In genomic region chr6:87237804-87238203, GRCh38 we compare ENCODE assay signal across 8 cellular contexts.
A peak's percentile ranks its signal among the peaks of the same experiment; 100 is the strongest.
DNase-seq lines count a peak whose midpoint lies in the region; ATAC-seq, FAIRE-seq and TF ChIP-seq lines count a peak whose summit lies in the region.

No MANE protein-coding gene starts in this region.

- no peak overlapping the region for H3K4me3 ChIP-seq in CD4-positive, CD25-positive, alpha-beta regulatory T cell (ENCODE audit: low read depth, low read length)
- no peak overlapping the region for H3K4me3 ChIP-seq in SK-N-SH (ENCODE audit: low read depth in 2 of 2, low read length in 1 of 2)

- no peak overlapping the region for H3K27ac ChIP-seq in CD4-positive, CD25-positive, alpha-beta regulatory T cell (ENCODE audit: insufficient read depth, low read length, poor library complexity, severe bottlenecking)
- H3K27ac ChIP-seq in H9 (ENCODE audit: insufficient read length, low read depth, low read length) (no peak overlapping the region), SK-N-SH (ENCODE audit: low read depth in 2 of 2, low read length in 1 of 2) (no peak overlapping the region)

- no peaks in the 10 kb centered on the region for H3K9me3 ChIP-seq in CD4-positive, CD25-positive, alpha-beta regulatory T cell (ENCODE audit: control insufficient read depth in 2 of 2, low read length in 2 of 2)
- H3K9me3 ChIP-seq in H9 (ENCODE audit: control insufficient read depth, low read depth, low read length) (no peaks in the 10 kb centered on the region), SK-N-SH (no peaks in the 10 kb centered on the region)

- peak in 2 of 3 donors; percentile 28 to 38 for DNase-seq in CD4-positive, CD25-positive, alpha-beta regulatory T cell
- DNase-seq in H9: no peak
- peak; percentile 51 for DNase-seq in SK-N-SH
- DNase-seq in frontal cortex (ENCODE audit: low spot score in 2 of 2): peak; percentile 24 to 35
- peak; percentile 13 for DNase-seq in stromal cell of bone marrow (ENCODE audit: low read depth)
- DNase-seq in T-helper 2 cell treated with Interferon-gamma antibody and Interleukin-4, amounts not matched to agents 5 μg/mL and 100 μg/mL, for 36 hours (ENCODE audit: low spot score): no peak
- no peak for DNase-seq in stimulated activated CD4-positive, alpha-beta T cell treated with anti-CD3 and anti-CD28 coated beads, Interleukin-15, amount 100 ng/mL, for 24 hours

- peaks cover 14% of the 10 kb centered on the region for H3K36me3 Mint-ChIP-seq in CD4-positive, CD25-positive, alpha-beta regulatory T cell
- H3K36me3 Mint-ChIP-seq in H9 (ENCODE audit: insufficient read depth in 1 of 3, low read depth in 3 of 3): peaks cover 35 to 63% (median 58%) of the 10 kb centered on the region in 3 experiments
- peaks cover 40% of the 10 kb centered on the region for H3K36me3 Mint-ChIP-seq in T-helper 2 cell treated with Interferon-gamma antibody and Interleukin-4, amounts not matched to agents 5 μg/mL and 100 μg/mL, for 36 hours (ENCODE audit: low read depth)

- no peak overlapping the region for H2BK120ac ChIP-seq in H9 (ENCODE audit: low read depth, low read length, poor library complexity, severe bottlenecking)

- H3K27me3 Mint-ChIP-seq in CD4-positive, CD25-positive, alpha-beta regulatory T cell: no peaks in the 10 kb centered on the region
- H3K27me3 Mint-ChIP-seq in H9 (ENCODE audit: low read depth): no peaks in the 10 kb centered on the region
- no peaks in the 10 kb centered on the region for H3K27me3 Mint-ChIP-seq in T-helper 2 cell treated with Interferon-gamma antibody and Interleukin-4, amounts not matched to agents 5 μg/mL and 100 μg/mL, for 36 hours (ENCODE audit: low read depth)

- H3K9ac ChIP-seq in H9 (ENCODE audit: extremely low read depth, insufficient read length, low read length) (no peak overlapping the region), SK-N-SH (no peak overlapping the region)

- no peaks in the 10 kb centered on the region for H4K20me1 ChIP-seq in H9 (ENCODE audit: control insufficient read depth, insufficient read depth, insufficient read length)
- peaks cover 4% of the 10 kb centered on the region; the same call in 1 of the 2 replicates for H4K20me1 ChIP-seq in SK-N-SH (ENCODE audit: insufficient read depth)

- no peak overlapping the region for H3K4ac ChIP-seq in H9 (ENCODE audit: low read depth, low read length)

- H3K27me3 ChIP-seq in CD4-positive, CD25-positive, alpha-beta regulatory T cell (ENCODE audit: control insufficient read depth, insufficient read depth, low read length): no peaks in the 10 kb centered on the region
- H3K27me3 ChIP-seq in H9 (ENCODE audit: insufficient read depth, low read length) (no peaks in the 10 kb centered on the region), SK-N-SH (ENCODE audit: insufficient read depth) (no peaks in the 10 kb centered on the region)

- H3K56ac ChIP-seq in H9 (ENCODE audit: insufficient read length, low read depth, low read length): no peak overlapping the region

- no peaks in the 10 kb centered on the region for H3K23me2 ChIP-seq in H9 (ENCODE audit: insufficient read length, low read depth, low read length, poor library complexity, severe bottlenecking)

- no peaks in the 10 kb centered on the region for H3K9me2 ChIP-seq in SK-N-SH

- no peak overlapping the region for H3K14ac ChIP-seq in H9 (ENCODE audit: insufficient read depth, low read length)

- no peak overlapping the region for H4K5ac ChIP-seq in H9 (ENCODE audit: insufficient read length, low read depth, low read length)

- H3K4me1 Mint-ChIP-seq in CD4-positive, CD25-positive, alpha-beta regulatory T cell: peaks cover 6 to 19% (median 10%) of the 10 kb centered on the region in 4 donors
- no peaks in the 10 kb centered on the region for H3K4me1 Mint-ChIP-seq in H9
- peaks cover 9% of the 10 kb centered on the region for H3K4me1 Mint-ChIP-seq in T-helper 2 cell treated with Interferon-gamma antibody and Interleukin-4, amounts not matched to agents 5 μg/mL and 100 μg/mL, for 36 hours (ENCODE audit: low read depth)

- FAIRE-seq in frontal cortex (lab: Jason Lieb, UNC): peak; percentile 37

- CTCF ChIA-PET in SK-N-SH (lab: Yijun Ruan, JAX): interaction anchor here (0.8 to 1.6 kb wide), 4 partner anchors 9 to 99 kb away, joined by 3 to 6 read pairs (median 4); no protein-coding TSS in a partner anchor

- H3F3A ChIP-seq in SK-N-SH (replicated peaks; ENCODE audit: insufficient read depth): peaks cover 25% of the 10 kb centered on the region

- H3K18ac ChIP-seq in H9 (ENCODE audit: insufficient read length, low read depth, low read length): no peak overlapping the region

- H3K27ac Mint-ChIP-seq in CD4-positive, CD25-positive, alpha-beta regulatory T cell: no peak overlapping the region
- no peak overlapping the region for H3K27ac Mint-ChIP-seq in H9
- H3K27ac Mint-ChIP-seq in T-helper 2 cell treated with Interferon-gamma antibody and Interleukin-4, amounts not matched to agents 5 μg/mL and 100 μg/mL, for 36 hours: no peak overlapping the region

- no peak overlapping the region for H2BK12ac ChIP-seq in H9 (ENCODE audit: insufficient read length, low read depth, low read length)

- H3K23ac ChIP-seq in H9 (ENCODE audit: insufficient read length, low read depth, low read length): no peak overlapping the region

- H4K91ac ChIP-seq in H9 (ENCODE audit: insufficient read length, low read depth, low read length): no peak overlapping the region

- H2AFZ ChIP-seq in H9 (ENCODE audit: low read length) (no peak overlapping the region), SK-N-SH (ENCODE audit: low read depth) (no peak overlapping the region)

- peaks cover 33% of the 10 kb centered on the region for H3K36me3 ChIP-seq in CD4-positive, CD25-positive, alpha-beta regulatory T cell (ENCODE audit: control insufficient read depth, insufficient read depth, low read length)
- H3K36me3 ChIP-seq in SK-N-SH (replicated peaks in 1 of 2; ENCODE audit: control insufficient read depth in 1 of 2, insufficient read depth in 2 of 2, low read length in 1 of 2): peaks cover 28 to 47% of the 10 kb centered on the region in 2 experiments

- H3T11ph ChIP-seq in H9 (ENCODE audit: low read length): no peak overlapping the region

- no peaks in the 10 kb centered on the region for H3K9me3 Mint-ChIP-seq in CD4-positive, CD25-positive, alpha-beta regulatory T cell
- H3K9me3 Mint-ChIP-seq in H9: peaks cover 7 to 16% of the 10 kb centered on the region in 2 experiments; a peak in 4 of 5 replicates
- no peaks in the 10 kb centered on the region for H3K9me3 Mint-ChIP-seq in T-helper 2 cell treated with Interferon-gamma antibody and Interleukin-4, amounts not matched to agents 5 μg/mL and 100 μg/mL, for 36 hours

- no peak overlapping the region for H4K8ac ChIP-seq in H9 (replicated peaks; ENCODE audit: insufficient read length, low read depth, low read length)

- peak in 1 of 2 donors; percentile 50 for ATAC-seq in CD4-positive, CD25-positive, alpha-beta regulatory T cell (ENCODE audit: low read depth in 2 of 2)
- no peak for ATAC-seq in HG02852 (IDR thresholded peaks at IDR 0.05; ENCODE audit: unreplicated experiment)

- TF ChIP-seq CTCF in H9 (conservative IDR thresholded peaks at IDR 0.05) (peak; percentile 61), SK-N-SH (IDR thresholded peaks at IDR 0.05) (peak; percentile 75)

- no peak overlapping the region for H2BK20ac ChIP-seq in H9 (ENCODE audit: low read depth, low read length, poor library complexity, severe bottlenecking)

- H2BK5ac ChIP-seq in H9 (ENCODE audit: insufficient read length, low read length): no peak overlapping the region

- H3K4me3 Mint-ChIP-seq in CD4-positive, CD25-positive, alpha-beta regulatory T cell: no peak overlapping the region
- H3K4me3 Mint-ChIP-seq in H9: no peak overlapping the region
- H3K4me3 Mint-ChIP-seq in T-helper 2 cell treated with Interferon-gamma antibody and Interleukin-4, amounts not matched to agents 5 μg/mL and 100 μg/mL, for 36 hours: no peak overlapping the region

- no peaks in the 10 kb centered on the region for H3K79me1 ChIP-seq in H9 (ENCODE audit: insufficient read depth, low read depth, low read length, poor library complexity, severe bottlenecking)

- POLR2A ChIA-PET in SK-N-SH (lab: Yijun Ruan, JAX): no interaction called here

- H2BK15ac ChIP-seq in H9 (ENCODE audit: low read depth, low read length): no peak overlapping the region

- no peak overlapping the region for H2AK5ac ChIP-seq in H9 (ENCODE audit: insufficient read length, low read length)

- peaks cover 5% of the 10 kb centered on the region; the same call in 1 of the 2 replicates for H3K79me2 ChIP-seq in H9 (ENCODE audit: insufficient read depth, low read length)
- H3K79me2 ChIP-seq in SK-N-SH (ENCODE audit: insufficient read depth): peaks cover 30% of the 10 kb centered on the region

- H3K4me1 ChIP-seq in CD4-positive, CD25-positive, alpha-beta regulatory T cell (ENCODE audit: control insufficient read depth, insufficient read depth, low read length, poor library complexity, severe bottlenecking): no peaks in the 10 kb centered on the region
- H3K4me1 ChIP-seq in H9 (ENCODE audit: insufficient read depth, low read length) (no peaks in the 10 kb centered on the region), SK-N-SH (ENCODE audit: control insufficient read depth in 1 of 2, insufficient read depth in 2 of 2, low read depth in 1 of 2, low read length in 1 of 2) (no peaks in the 10 kb centered on the region)

- TF ChIP-seq RAD21 in SK-N-SH (IDR thresholded peaks at IDR 0.05; ENCODE audit: low read length): peak; percentile 50

- TF ChIP-seq EP300 in SK-N-SH (IDR thresholded peaks at IDR 0.05; ENCODE audit: borderline replicate concordance in 1 of 2, low read depth in 1 of 2, low read length in 1 of 2): no peak

- H3K4me2 ChIP-seq in H9 (ENCODE audit: insufficient read depth, insufficient read length, low read length): no peak overlapping the region
- no peak overlapping the region for H3K4me2 ChIP-seq in SK-N-SH

TF ChIP-seq in SK-N-SH, 30 proteins besides CTCF, POLR2A, EP300 and RAD21:
- no peak for TF ChIP-seq NFIC (IDR thresholded peaks at IDR 0.05; ENCODE audit: borderline replicate concordance)
- TF ChIP-seq FOXJ3 (CRISPR knock-in tag; IDR thresholded peaks at IDR 0.05): no peak
- TF ChIP-seq, protein P1, sequence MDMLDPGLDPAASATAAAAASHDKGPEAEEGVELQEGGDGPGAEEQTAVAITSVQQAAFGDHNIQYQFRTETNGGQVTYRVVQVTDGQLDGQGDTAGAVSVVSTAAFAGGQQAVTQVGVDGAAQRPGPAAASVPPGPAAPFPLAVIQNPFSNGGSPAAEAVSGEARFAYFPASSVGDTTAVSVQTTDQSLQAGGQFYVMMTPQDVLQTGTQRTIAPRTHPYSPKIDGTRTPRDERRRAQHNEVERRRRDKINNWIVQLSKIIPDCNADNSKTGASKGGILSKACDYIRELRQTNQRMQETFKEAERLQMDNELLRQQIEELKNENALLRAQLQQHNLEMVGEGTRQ (IDR thresholded peaks at IDR 0.05; ENCODE audit: borderline replicate concordance, low read depth, low read length): no peak
- peak; percentile 21; the same call in 1 of the 2 replicates for TF ChIP-seq ELF1 (IDR thresholded peaks at IDR 0.05)
- no peak for TF ChIP-seq MEF2A (IDR thresholded peaks at IDR 0.05; ENCODE audit: borderline replicate concordance, low read depth)
- TF ChIP-seq SMC3 (IDR thresholded peaks at IDR 0.05; ENCODE audit: low read depth, low read length): peak; percentile 26; the same call in 1 of the 2 replicates
- TF ChIP-seq GABPA (IDR thresholded peaks at IDR 0.05; ENCODE audit: low read depth): no peak
- TF ChIP-seq RFX5 (IDR thresholded peaks at IDR 0.05; ENCODE audit: low read length): no peak
- no peak for TF ChIP-seq YY1 (IDR thresholded peaks at IDR 0.05; ENCODE audit: low read depth)

Comparison
In these comparisons a context has a peak if more than half of its experiments do, and no peak if none do; other contexts are left out.
1. DNase-seq: peak in CD4-positive, CD25-positive, alpha-beta regulatory T cell (2 of 3), SK-N-SH (single experiment), frontal cortex (2 of 2) and stromal cell of bone marrow (single experiment); none in H9 (single experiment), T-helper 2 cell treated with Interferon-gamma antibody and Interleukin-4, amounts not matched to agents 5 μg/mL and 100 μg/mL, for 36 hours (single experiment) and stimulated activated CD4-positive, alpha-beta T cell treated with anti-CD3 and anti-CD28 coated beads, Interleukin-15, amount 100 ng/mL, for 24 hours (single experiment).